In genomic region chr10:70905071-70906021, GRCh38 we compare ENCODE assay signal across 18 cellular contexts. TPM values are rescaled to one million over a fixed set of nuclear protein-coding genes. Genes with fewer than 3 reads are reported as not detected.
A peak's percentile ranks its signal among the peaks of the same experiment; 100 is the strongest.
DNase-seq lines count a peak whose midpoint lies in the region; ATAC-seq lines count a peak whose summit lies in the region.
"Had no signal": no experiment of that assay in that cellular context is flagged by ENCODE, and none has a peak within 500 bp of the region (broad histone marks: within the 10 kb centered on the region; RNA-seq: fewer than 3 reads in every experiment).

No MANE protein-coding gene starts in this region.

- H3K4me3 ChIP-seq in BLaER1 (no peak overlapping the region), H7 (ENCODE audit: insufficient read depth, low read depth, low read length) (no peak overlapping the region)
- H3K4me3 ChIP-seq: GM23248, PC-9 had no signal

- no peaks in the 10 kb centered on the region for H4K20me1 ChIP-seq in BLaER1

- 0 out of 2 replicates have a peak overlapping the region, but pooled peaks have one; percentile 12 for H3K9ac ChIP-seq in BLaER1
- H3K9ac ChIP-seq: GM23248 had no signal

- H3K4me2 ChIP-seq in BLaER1 = no peak overlapping the region
- H3K4me2 ChIP-seq: PC-9 had no signal

- no peak overlapping the region for H3K27ac ChIP-seq in BLaER1
- H3K27ac ChIP-seq: GM23248, PC-9 had no signal

- H3K9me3 ChIP-seq in BLaER1 = no peaks in the 10 kb centered on the region

- H3K36me3 ChIP-seq in BLaER1 = no peaks in the 10 kb centered on the region
- H3K36me3 ChIP-seq in H7 (replicated peaks; ENCODE audit: control insufficient read depth, insufficient read depth, low read length) = no peaks in the 10 kb centered on the region

- H3K27me3 ChIP-seq in BLaER1 (no peaks in the 10 kb centered on the region), H7 (ENCODE audit: control insufficient read depth, insufficient read depth, low read length) (no peaks in the 10 kb centered on the region; the same call in 1 of the 2 replicates)

- DNase-seq in H7 = peak; percentile 65
- peak; percentile 15 for DNase-seq in iPS-NIHi7 (ENCODE audit: extremely low spot score)
- peak; percentile 51 for DNase-seq in sciatic nerve (ENCODE audit: low spot score)
- no peak for DNase-seq in NCI-H1417 treated with DMSO at 0.1 percent for 48 hours (lab: John Stamatoyannopoulos, UW)
- DNase-seq in ecto neural progenitor cell (ENCODE audit: low spot score) = no peak
- DNase-seq: DMS 273 treated with DMSO at 0.1 percent for 48 hours, GM23248, HFFc6, Karpas-422, MM.1S, NCI-H1105, NCI-H187, NCI-H446, NCI-H748 treated with DMSO at 0.1 percent for 48 hours, PC-9 had no signal

- no peak for ATAC-seq in sciatic nerve
- ATAC-seq in HG03097 (IDR thresholded peaks at IDR 0.05; ENCODE audit: low FRiP score, unreplicated experiment) = no peak
- ATAC-seq: Right ventricle myocardium inferior had no signal

- intact Hi-C loops in sciatic nerve (cut with DNase I) = no loop called here

- peaks cover 38% of the 10 kb centered on the region for H3K4me1 ChIP-seq in BLaER1

RNA-seq across cellular contexts. Expression of gene PCBD1, which starts 17.0 kb away (rescaled TPM):
- total RNA-seq in H7 (2014; rRNA removed; shearing (Covaris generic)) = 41.1 and 51.1 TPM in 2 replicates
- 41.1 TPM for total RNA-seq in sciatic nerve

Comparison
In these comparisons a context has a peak if more than half of its experiments do, and no peak if none do; other contexts are left out.
1. DNase-seq: peak in H7 (single experiment), iPS-NIHi7 (single experiment) and sciatic nerve (single experiment); none in NCI-H1417 treated with DMSO at 0.1 percent for 48 hours (single experiment) and ecto neural progenitor cell (single experiment).